In the genomic region with DNA sequence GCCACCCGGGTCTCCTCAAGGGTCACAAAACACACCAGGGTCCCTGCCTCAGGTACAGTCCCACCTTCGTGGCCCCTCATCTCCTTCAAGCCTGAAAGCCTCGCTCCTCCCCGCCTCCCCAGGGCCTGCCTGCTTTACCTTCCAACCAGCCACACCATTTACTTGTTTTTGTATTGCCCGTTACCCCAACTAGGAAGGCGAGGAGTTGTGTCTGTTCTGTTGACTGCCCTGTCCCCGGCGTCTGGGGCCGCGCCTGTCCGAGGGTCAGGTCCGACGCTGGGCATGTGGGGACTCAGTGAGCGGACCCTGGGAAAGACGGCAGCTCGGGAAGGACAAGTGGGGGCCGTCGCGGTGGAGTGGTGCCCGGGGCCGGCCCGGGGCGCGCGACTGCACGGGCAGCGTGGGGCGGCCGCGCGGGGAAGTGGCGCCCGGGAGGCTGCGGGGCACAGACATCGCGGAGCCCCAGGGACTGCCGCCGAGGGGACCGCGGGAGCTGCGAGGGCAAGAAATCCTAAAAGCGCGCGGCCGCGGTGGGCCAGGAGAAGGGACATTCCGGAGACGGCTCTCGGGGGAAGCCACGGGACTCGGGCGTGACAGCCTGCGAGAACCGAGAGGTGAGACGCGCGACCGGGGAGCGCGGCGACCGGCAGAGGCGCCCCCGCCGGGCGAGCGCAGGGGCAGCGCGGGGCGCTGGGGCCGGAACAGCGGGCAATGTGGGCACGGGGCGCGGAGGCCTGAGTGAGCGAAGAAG, we compare ENCODE assay signal across 8 cellular contexts. TPM values are rescaled to one million over a fixed set of nuclear protein-coding genes. Genes with fewer than 3 reads are reported as not detected.
DNase-seq lines count a peak whose midpoint lies in the region; ATAC-seq, FAIRE-seq and TF ChIP-seq lines count a peak whose summit lies in the region.

No MANE protein-coding gene starts in this region.

- H4K91ac ChIP-seq in H1 (replicated peaks; ENCODE audit: insufficient read length, low read length) = no peak overlapping the region

- H3K27me3 Mint-ChIP-seq in WTC11 (ENCODE audit: low read depth) = peaks cover 62% of the 10 kb centered on the region
- peaks cover 45 to 60% (median 56%) of the 10 kb centered on the region in 3 donors for H3K27me3 Mint-ChIP-seq in naive B cell
- H3K27me3 Mint-ChIP-seq in type B pancreatic cell = peaks cover 50% of the 10 kb centered on the region

- H2BK120ac ChIP-seq in H1 (replicated peaks; ENCODE audit: low read depth, low read length) = no peak overlapping the region

- no peak overlapping the region for H2BK20ac ChIP-seq in H1 (ENCODE audit: low read length)

- H2BK15ac ChIP-seq in H1 (ENCODE audit: low read length) = no peak overlapping the region

- no peaks in the 10 kb centered on the region for H3K79me2 ChIP-seq in H1 (ENCODE audit: control insufficient read depth in 1 of 2, insufficient read depth in 2 of 2, low read length in 2 of 2)

- H3K36me3 Mint-ChIP-seq in WTC11 (no peaks in the 10 kb centered on the region), naive B cell (no peaks in the 10 kb centered on the region), type B pancreatic cell (peaks cover 8% of the 10 kb centered on the region)

- no peaks in the 10 kb centered on the region for H3K4me1 ChIP-seq in H1 (replicated peaks in 1 of 4; ENCODE audit: control insufficient read depth in 3 of 4, insufficient read depth in 4 of 4, low read length in 3 of 4)

- H3K4me1 Mint-ChIP-seq in WTC11 = peaks cover 19% of the 10 kb centered on the region
- H3K4me1 Mint-ChIP-seq in naive B cell = peaks cover 11 to 17% (median 16%) of the 10 kb centered on the region in 3 donors
- H3K4me1 Mint-ChIP-seq in type B pancreatic cell (ENCODE audit: unreplicated experiment) = peaks cover 18% of the 10 kb centered on the region

- TF ChIP-seq POLR2A in H1 (IDR thresholded peaks at IDR 0.05; ENCODE audit: control extremely low read depth in 1 of 2, low read depth in 2 of 2, low read length in 2 of 2) = no peak

- no peak overlapping the region for H3K23ac ChIP-seq in H1 (ENCODE audit: insufficient read length)

- no peak overlapping the region for H4K5ac ChIP-seq in H1 (ENCODE audit: insufficient read length, low read depth, low read length)

- no peak overlapping the region for H2BK12ac ChIP-seq in H1 (ENCODE audit: low read depth, low read length)

- peaks cover 8 to 36% (median 31%) of the 10 kb centered on the region in 4 experiments for H3K27me3 ChIP-seq in H1 (replicated peaks in 1 of 4; ENCODE audit: control insufficient read depth in 3 of 4, extremely low read depth in 1 of 4, insufficient read depth in 3 of 4, low read length in 3 of 4)

- peak; percentile 34 for ATAC-seq in GM19438 (IDR thresholded peaks at IDR 0.05; ENCODE audit: low read depth, unreplicated experiment)
- ATAC-seq in HG03565 (IDR thresholded peaks at IDR 0.05; ENCODE audit: unreplicated experiment) = peak; percentile 17
- peak; percentile 32 for ATAC-seq in WTC11
- ATAC-seq in naive B cell (ENCODE audit: low read depth in 2 of 2) = peak; percentile 58 to 60

- TF ChIP-seq RAD21 in H1 (IDR thresholded peaks at IDR 0.05 in 1 of 2, conservative IDR thresholded peaks at IDR 0.05 in 1 of 2; ENCODE audit: low read depth in 2 of 2, low read length in 2 of 2) = no peak

- no peak overlapping the region for H3K56ac ChIP-seq in H1 (replicated peaks; ENCODE audit: insufficient read length, low read depth, low read length)

- H3K14ac ChIP-seq in H1 (ENCODE audit: insufficient read length) = no peak overlapping the region

- H3K9me3 Mint-ChIP-seq in WTC11 (no peaks in the 10 kb centered on the region), naive B cell (no peaks in the 10 kb centered on the region), type B pancreatic cell (no peaks in the 10 kb centered on the region)

- DNase-seq in EH (ENCODE audit: low read depth) (peak; percentile 49), WTC11 (ENCODE audit: low spot score) (peak; percentile 48), H1 (ENCODE audit: low read depth in 1 of 2, low spot score in 2 of 2) (peak in 1 of 2 experiments; percentile 65), naive B cell (peak; percentile 59), type B pancreatic cell (ENCODE audit: extremely low spot score, unreplicated experiment) (peak; percentile 78), inferior parietal cortex (ENCODE audit: extremely low spot score) (no peak)

- POLR2A ChIA-PET in WTC11 (lab: Charles Lee) (interaction anchor here (1.0 kb wide), 1 partner anchor 137 kb away, joined by 3 read pairs; no protein-coding TSS in a partner anchor), H1 (lab: Charles Lee; ENCODE audit: partially characterized antibody) (interaction anchor here (1.0 to 1.7 kb wide), 2 partner anchors 97 to 320 kb away, joined by 3 to 4 read pairs; partner anchors contain the start of gene YWHAQ)

- no peaks in the 10 kb centered on the region for H3K36me3 ChIP-seq in H1 (ENCODE audit: control insufficient read depth in 2 of 4, insufficient read depth in 4 of 4, low read length in 3 of 4)

- H3K18ac ChIP-seq in H1 (ENCODE audit: extremely low read depth, low read length) = no peak overlapping the region

- H3K4me3 Mint-ChIP-seq in WTC11 (peak overlapping the region; percentile 87), naive B cell (peak overlapping the region; percentile 71 to 93 (median 88)), type B pancreatic cell (peak overlapping the region; percentile 90)

- H2AK5ac ChIP-seq in H1 (ENCODE audit: low read depth, low read length) = no peak overlapping the region

- peak overlapping the region; percentile 39 for H4K8ac ChIP-seq in H1 (ENCODE audit: extremely low read depth, insufficient read depth, low read length)

- H4K20me1 ChIP-seq in H1 (replicated peaks in 1 of 2; ENCODE audit: control insufficient read depth in 1 of 2, insufficient read depth in 2 of 2, low read length in 2 of 2) = peaks cover 0 to 2% of the 10 kb centered on the region in 2 experiments

- no peak for FAIRE-seq in H1 (lab: Jason Lieb, UNC)

- H3K9ac ChIP-seq in H1 (replicated peaks in 1 of 4; ENCODE audit: extremely low read depth in 1 of 4, low read depth in 3 of 4, low read length in 3 of 4) = no peak overlapping the region

- peak overlapping the region; percentile 54 to 81 (median 66) for H3K4me3 ChIP-seq in H1 (ENCODE audit: extremely low read depth in 1 of 4, insufficient read depth in 2 of 4, low read depth in 3 of 4, low read length in 4 of 4)

- H3K79me1 ChIP-seq in H1 (ENCODE audit: low read depth, low read length) = no peaks in the 10 kb centered on the region

- peak overlapping the region; percentile 62 to 91 for H3K4me2 ChIP-seq in H1 (ENCODE audit: insufficient read depth in 1 of 2, low read depth in 2 of 2, low read length in 2 of 2)

- no peak for TF ChIP-seq EP300 in H1 (IDR thresholded peaks at IDR 0.05; ENCODE audit: borderline replicate concordance in 1 of 2, low read depth in 2 of 2, low read length in 2 of 2)

- no peak overlapping the region for H3K27ac Mint-ChIP-seq in WTC11
- peak overlapping the region in 5 of 6 donors; percentile 67 to 92 (median 83) for H3K27ac Mint-ChIP-seq in naive B cell
- peak overlapping the region; percentile 89 for H3K27ac Mint-ChIP-seq in type B pancreatic cell

- 8% methylated on average over 40 of the region's 76 CpGs; no CpG with 5 or more reads in 1 of the 2 experiments for WGBS in H1 (ENCODE audit: extremely low coverage in 1 of 2, insufficient coverage in 1 of 2, insufficient read length in 1 of 2, insufficient replicate concordance in 2 of 2, low coverage in 1 of 2, low lambda C conversion rate in 2 of 2, missing lambda C conversion rate in 1 of 2), 2 experiments

- peak overlapping the region; percentile 49 for H2AFZ ChIP-seq in H1 (ENCODE audit: low read length)

- no peaks in the 10 kb centered on the region for H3K9me3 ChIP-seq in H1 (ENCODE audit: insufficient read depth in 2 of 2, low read depth in 1 of 2, low read length in 1 of 2)

- H3K27ac ChIP-seq in H1 (ENCODE audit: low read depth, low read length) = no peak overlapping the region

- CTCF ChIA-PET in WTC11 (lab: Charles Lee) = interaction anchor here (1.1 to 1.4 kb wide), 3 partner anchors 9 to 137 kb away, joined by 3 to 4 read pairs (median 4); no protein-coding TSS in a partner anchor
- CTCF ChIA-PET in H1 (lab: Charles Lee; ENCODE audit: partially characterized antibody) = interaction anchor here (0.8 to 3.5 kb wide), 2 partner anchors 80 to 136 kb away, joined by 4 to 20 read pairs; no protein-coding TSS in a partner anchor

- H3K23me2 ChIP-seq in H1 (ENCODE audit: low read depth, low read length) = peaks cover 11% of the 10 kb centered on the region; the same call in 1 of the 2 replicates

- H3K4ac ChIP-seq in H1 (replicated peaks; ENCODE audit: insufficient read length, low read depth, low read length) = no peak overlapping the region

- no peak for TF ChIP-seq CTCF in WTC11 (IDR thresholded peaks at IDR 0.05)
- TF ChIP-seq CTCF in H1 (IDR thresholded peaks at IDR 0.05; ENCODE audit: control extremely low read depth in 1 of 3, insufficient read depth in 1 of 3, low read depth in 1 of 3, low read length in 3 of 3) = no peak
- TF ChIP-seq CTCF in type B pancreatic cell (conservative IDR thresholded peaks at IDR 0.05) = peak; percentile 29

- H2BK5ac ChIP-seq in H1 (ENCODE audit: low read depth, low read length) = no peak overlapping the region

TF ChIP-seq in WTC11, 78 proteins besides CTCF, POLR2A, EP300 and RAD21 (continues in another document):
- TF ChIP-seq ZNF121 (CRISPR knock-in tag; IDR thresholded peaks at IDR 0.05) (no peak), SOX15 (CRISPR knock-in tag; IDR thresholded peaks at IDR 0.05) (no peak)

TF ChIP-seq in H1, 55 proteins besides CTCF, POLR2A, EP300 and RAD21 (continues in another document):
- TF ChIP-seq PHF8 (conservative IDR thresholded peaks at IDR 0.05; ENCODE audit: low read depth, low read length) = 0 out of 2 replicates have a peak, but pooled peaks have one; percentile 12
- TF ChIP-seq BCL11A (IDR thresholded peaks at IDR 0.05; ENCODE audit: low read depth in 2 of 2, low read length in 2 of 2) = no peak
- peak; percentile 49 for TF ChIP-seq SUZ12 (IDR thresholded peaks at IDR 0.05; ENCODE audit: low read length)
- TF ChIP-seq SP1 (IDR thresholded peaks at IDR 0.05; ENCODE audit: low read depth, low read length) = no peak
- peak; percentile 88 for TF ChIP-seq KDM4A (IDR thresholded peaks at IDR 0.05; ENCODE audit: low read depth, low read length, severe bottlenecking)

RNA-seq across cellular contexts. Expression of gene GRHL1, which starts 0.8 kb away (rescaled TPM):
- total RNA-seq in WTC11 (2021) (2.7 to 5.0 TPM (median 4.7 TPM) in 3 replicates), type B pancreatic cell (ENCODE audit: low replicate concordance) (37.4 and 120 TPM in 2 replicates)
- total RNA-seq in H1 (2021; fragmentation: NEBNext Ultra II Directional; extraction: Animal tissue kit (Norgen Biotek cat#: 25700)) = 2.8 and 3.6 TPM in 2 replicates
- polyA plus RNA-seq in H1 (2011; rRNA removed) (1.3 and 1.6 TPM in 2 replicates), naive B cell (ENCODE audit: low read depth in 6 of 6) (under 1 TPM in 5 of 6 donors, not detected in 1; 0.09 to 0.89 (median 0.41) TPM)
- 2.1 TPM for polyA plus RNA-seq in H1 (2011; cell fraction: cytosol; rRNA removed)
- 4.1 TPM for polyA plus RNA-seq in H1 (2011; cell fraction: nucleus; rRNA removed)
- 1.9 to 3.2 TPM (median 2.5 TPM) in 4 replicates for polyA plus RNA-seq in H1 (2012, experiment 1 of 2)
- polyA plus RNA-seq in H1 (2012, experiment 2 of 2) = 0.34 TPM
- 1.7 TPM for polyA plus RNA-seq in H1 (2013, experiment 1 of 2)
- 1.9 TPM for polyA plus RNA-seq in H1 (2013, experiment 2 of 2)
- 8.0 and 8.7 TPM in 2 replicates for polyA minus RNA-seq in H1 (2011; rRNA and poly(A)+ RNA removed)
- polyA minus RNA-seq in H1 (2011; cell fraction: cytosol; rRNA and poly(A)+ RNA removed) = 5.2 TPM
- 8.1 TPM for polyA minus RNA-seq in H1 (2011; cell fraction: nucleus; rRNA and poly(A)+ RNA removed)
